ENCODE assay signal across 15 cellular contexts in genomic region chr17:60229189-60229802, GRCh38.
A peak's percentile ranks its signal among the peaks of the same experiment; 100 is the strongest.
DNase-seq lines count a peak whose midpoint lies in the region; ATAC-seq, FAIRE-seq and TF ChIP-seq lines count a peak whose summit lies in the region.
"Had no signal": no experiment of that assay in that cellular context is flagged by ENCODE, and none has a peak within 500 bp of the region (broad histone marks: within the 10 kb centered on the region; RNA-seq: fewer than 3 reads in every experiment).

No MANE protein-coding gene starts in this region.

- CTCF ChIA-PET in MCF 10A (lab: Yijun Ruan, JAX) (interaction anchor here (0.6 kb wide), 1 partner anchor 41 kb away, joined by 3 read pairs; no protein-coding TSS in a partner anchor), GM12878 (lab: Yijun Ruan, JAX) (interaction anchor here (1.0 kb wide), 2 partner anchors 22 to 191 kb away, joined by 3 read pairs; no protein-coding TSS in a partner anchor)

- H3K4me3 ChIP-seq in breast epithelium (no peak overlapping the region), GM12878 (no peak overlapping the region), transverse colon (no peak overlapping the region)
- H3K4me3 ChIP-seq: BLaER1 had no signal

- TF ChIP-seq POLR2A in breast epithelium (IDR thresholded peaks at IDR 0.05) = no peak
- TF ChIP-seq POLR2A in GM12878 (IDR thresholded peaks at IDR 0.05; ENCODE audit: low read depth, low read length) = no peak
- TF ChIP-seq POLR2A in transverse colon (IDR thresholded peaks at IDR 0.05) = no peak

- no peak overlapping the region for H2AFZ ChIP-seq in GM12878 (ENCODE audit: control insufficient read depth, low read depth, low read length)

- H3K9me3 ChIP-seq in breast epithelium (no peaks in the 10 kb centered on the region), GM12878 (replicated peaks; ENCODE audit: control insufficient read depth, insufficient read depth, low read length) (no peaks in the 10 kb centered on the region), transverse colon (no peaks in the 10 kb centered on the region)
- H3K9me3 ChIP-seq: BLaER1 had no signal

- H3K27ac Mint-ChIP-seq in MCF 10A (ENCODE audit: low read depth, unreplicated experiment) (no peak overlapping the region), endothelial cell (ENCODE audit: unreplicated experiment) (no peak overlapping the region)
- H3K27ac Mint-ChIP-seq: nephron progenitor cell; stimulated activated naive B cell treated with anti-CD40 and anti-IgM and Interleukin-4, amounts not matched to agents 10 μg/mL and 1 μg/mL and 100 μg/mL, for 72 hours had no signal

- H3K4me1 ChIP-seq in breast epithelium (no peaks in the 10 kb centered on the region), GM12878 (ENCODE audit: control insufficient read depth, insufficient read depth, low read length) (no peaks in the 10 kb centered on the region), transverse colon (no peaks in the 10 kb centered on the region)

- peaks cover 6% of the 10 kb centered on the region for H3K4me1 Mint-ChIP-seq in MCF 10A (ENCODE audit: insufficient read depth, unreplicated experiment)
- H3K4me1 Mint-ChIP-seq in endothelial cell (ENCODE audit: unreplicated experiment) = peaks cover 3% of the 10 kb centered on the region
- H3K4me1 Mint-ChIP-seq: nephron progenitor cell; stimulated activated naive B cell treated with anti-CD40 and anti-IgM and Interleukin-4, amounts not matched to agents 10 μg/mL and 1 μg/mL and 100 μg/mL, for 72 hours had no signal

- no peak overlapping the region for H3K9ac ChIP-seq in GM12878 (ENCODE audit: control insufficient read depth, insufficient read depth, low read length)
- H3K9ac ChIP-seq: BLaER1 had no signal

- no peak for TF ChIP-seq CTCF in MCF 10A (IDR thresholded peaks at IDR 0.05; ENCODE audit: unreplicated experiment)
- no peak for TF ChIP-seq CTCF in breast epithelium (IDR thresholded peaks at IDR 0.05)
- TF ChIP-seq CTCF in GM12878 (IDR thresholded peaks at IDR 0.05 in 2 of 3, conservative IDR thresholded peaks at IDR 0.05 in 1 of 3; ENCODE audit: control insufficient read depth in 2 of 3, extremely low read depth in 1 of 3, insufficient read depth in 1 of 3, low read depth in 3 of 3, low read length in 3 of 3) = no peak
- peak in 3 of 5 experiments; percentile 10 to 13 (median 10) for TF ChIP-seq CTCF in transverse colon (IDR thresholded peaks at IDR 0.05)
- no peak for TF ChIP-seq CTCF in endothelial cell (IDR thresholded peaks at IDR 0.05; ENCODE audit: unreplicated experiment)

- no peaks in the 10 kb centered on the region for H3K9me3 Mint-ChIP-seq in MCF 10A (ENCODE audit: unreplicated experiment)
- no peaks in the 10 kb centered on the region for H3K9me3 Mint-ChIP-seq in endothelial cell (ENCODE audit: unreplicated experiment)
- H3K9me3 Mint-ChIP-seq: nephron progenitor cell; stimulated activated naive B cell treated with anti-CD40 and anti-IgM and Interleukin-4, amounts not matched to agents 10 μg/mL and 1 μg/mL and 100 μg/mL, for 72 hours had no signal

- ATAC-seq in GM12878 (no peak), Right ventricle myocardium superior (ENCODE audit: poor library complexity) (no peak)
- ATAC-seq: stimulated activated naive B cell treated with anti-CD40 and anti-IgM and Interleukin-4, amounts not matched to agents 10 μg/mL and 1 μg/mL and 100 μg/mL, for 72 hours had no signal

- no peak for TF ChIP-seq RAD21 in GM12878 (IDR thresholded peaks at IDR 0.05; ENCODE audit: insufficient read depth, low read depth, low read length)

- POLR2A ChIA-PET in MCF 10A (lab: Yijun Ruan, JAX) = no interaction called here
- POLR2A ChIA-PET in GM12878 (lab: Charles Lee) = interaction anchor here (0.6 kb wide), 1 partner anchor 30 kb away, joined by 3 read pairs; no protein-coding TSS in a partner anchor

- intact Hi-C loops in MCF 10A (cut with micrococcal nuclease) = no loop called here
- intact Hi-C loops in breast epithelium (cut with DNase I; ENCODE audit: low total_unique reads) = no loop called here
- intact Hi-C loops in GM12878 (cut with micrococcal nuclease; ENCODE audit: unreplicated experiment) = no loop called here
- intact Hi-C loops in transverse colon (cut with DNase I; ENCODE audit: low total_unique reads) = no loop called here
- intact Hi-C loops in Right ventricle myocardium superior (cut with DNase I) = no loop called here

- H3K4me2 ChIP-seq in GM12878 (ENCODE audit: control insufficient read depth, insufficient read depth) = no peak overlapping the region
- H3K4me2 ChIP-seq: BLaER1 had no signal

- in situ Hi-C loops in GM12878 (cut with MboI) = no loop called here
- in situ Hi-C loops in transverse colon (cut with MboI; ENCODE audit: low pct_ligation_motif_present in 1 of 4, low pct_unique_long_range_greater_than_20kb in 1 of 4, low sequenced_read_pairs in 3 of 4) = no loop called here

- H3K27ac ChIP-seq in breast epithelium (no peak overlapping the region), GM12878 (ENCODE audit: control insufficient read depth, insufficient read depth) (no peak overlapping the region), transverse colon (no peak overlapping the region)
- H3K27ac ChIP-seq: BLaER1, HL-60 had no signal

- H3K27me3 ChIP-seq in breast epithelium = no peaks in the 10 kb centered on the region
- H3K27me3 ChIP-seq in GM12878 (replicated peaks in 1 of 2; ENCODE audit: control insufficient read depth in 2 of 2, insufficient read depth in 2 of 2, low read length in 1 of 2) = no peaks in the 10 kb centered on the region
- no peaks in the 10 kb centered on the region for H3K27me3 ChIP-seq in transverse colon
- H3K27me3 ChIP-seq: BLaER1 had no signal

- no peak for TF ChIP-seq EP300 in GM12878 (IDR thresholded peaks at IDR 0.05; ENCODE audit: borderline replicate concordance in 1 of 2, control insufficient read depth in 1 of 2, low read depth in 2 of 2, low read length in 2 of 2)
- TF ChIP-seq EP300 in transverse colon (IDR thresholded peaks at IDR 0.05; ENCODE audit: low read depth) = no peak

- DNase-seq in MCF 10A (ENCODE audit: unreplicated experiment) (peak; percentile 16), breast epithelium (ENCODE audit: low spot score in 2 of 2) (no peak), NAMALWA (ENCODE audit: low spot score) (peak; percentile 35), GM12878 (ENCODE audit: low read depth, low spot score) (no peak), transverse colon (no peak), COLO829 (ENCODE audit: low spot score) (no peak), Right ventricle myocardium superior (no peak), endothelial cell (ENCODE audit: low spot score) (no peak)
- DNase-seq: activated CD4-positive, alpha-beta T cell treated with anti-CD3 and anti-CD28 coated beads, Interleukin-2, amount 50 U/mL, for 4 hours; NCI-H226; nephron progenitor cell; stimulated activated naive B cell treated with anti-CD40 and anti-IgM and Interleukin-4, amounts not matched to agents 10 μg/mL and 1 μg/mL and 100 μg/mL, for 72 hours had no signal

- SMC1A ChIA-PET in GM12878 (lab: Charles Lee; ENCODE audit: uncharacterized antibody, unreplicated experiment) = interaction anchor here (0.6 kb wide), 1 partner anchor 412 kb away, joined by 3 read pairs; no protein-coding TSS in a partner anchor

- H3K4me3 Mint-ChIP-seq in MCF 10A (ENCODE audit: unreplicated experiment) = no peak overlapping the region
- no peak overlapping the region for H3K4me3 Mint-ChIP-seq in endothelial cell (ENCODE audit: unreplicated experiment)
- H3K4me3 Mint-ChIP-seq: nephron progenitor cell; stimulated activated naive B cell treated with anti-CD40 and anti-IgM and Interleukin-4, amounts not matched to agents 10 μg/mL and 1 μg/mL and 100 μg/mL, for 72 hours had no signal

- H3K36me3 Mint-ChIP-seq in MCF 10A (ENCODE audit: insufficient read depth, unreplicated experiment) (peaks cover 30% of the 10 kb centered on the region), endothelial cell (ENCODE audit: low read depth, unreplicated experiment) (no peaks in the 10 kb centered on the region)

- H3K79me2 ChIP-seq in GM12878 (ENCODE audit: control insufficient read depth, insufficient read depth, low read length) = no peaks in the 10 kb centered on the region

- no peaks in the 10 kb centered on the region for H3K36me3 ChIP-seq in breast epithelium
- peaks cover 0 to 4% of the 10 kb centered on the region in 2 experiments; a peak in 1 of 4 replicates for H3K36me3 ChIP-seq in GM12878 (ENCODE audit: control insufficient read depth in 2 of 2, insufficient read depth in 2 of 2, low read length in 1 of 2)
- peaks cover 0 to 11% (median 5%) of the 10 kb centered on the region in 4 donors for H3K36me3 ChIP-seq in transverse colon

- RAD21 ChIA-PET in GM12878 (lab: Charles Lee; ENCODE audit: unreplicated experiment) = no interaction called here

- no peaks in the 10 kb centered on the region for H3K27me3 Mint-ChIP-seq in MCF 10A (ENCODE audit: insufficient read depth, unreplicated experiment)
- no peaks in the 10 kb centered on the region for H3K27me3 Mint-ChIP-seq in endothelial cell (ENCODE audit: unreplicated experiment)
- H3K27me3 Mint-ChIP-seq: stimulated activated naive B cell treated with anti-CD40 and anti-IgM and Interleukin-4, amounts not matched to agents 10 μg/mL and 1 μg/mL and 100 μg/mL, for 72 hours had no signal

- no peak for FAIRE-seq in GM12878 (lab: Jason Lieb, UNC)
- FAIRE-seq: keratinocyte had no signal

- BruUV-seq in MCF 10A (replicated peaks; lab: Mats Ljungman, UMichigan) (no TSS peak), GM12878 (replicated peaks; lab: Mats Ljungman, UMichigan) (no TSS peak)

- H4K20me1 ChIP-seq in GM12878 (ENCODE audit: control insufficient read depth, insufficient read depth) = no peaks in the 10 kb centered on the region
- H4K20me1 ChIP-seq: BLaER1 had no signal

- WGBS in GM12878 (ENCODE audit: insufficient coverage, insufficient replicate concordance, low lambda C conversion rate, missing lambda C conversion rate) = 83% methylated on average over 3 of the region's 3 CpGs
- whole genome bisulfite sequencing in transverse colon (ENCODE audit: low coverage in 1 of 2), 2 donors = 89 to 92% methylated on average over 3 of the region's 3 CpGs

TF ChIP-seq in GM12878, 131 proteins besides CTCF, POLR2A, EP300 and RAD21:
- TF ChIP-seq JUND (IDR thresholded peaks at IDR 0.05; ENCODE audit: low read depth, low read length) (no peak), NFXL1 (IDR thresholded peaks at IDR 0.05; ENCODE audit: borderline replicate concordance) (0 out of 2 replicates have a peak, but pooled peaks have one; percentile 11)

Comparison
In these comparisons a context has a peak if more than half of its experiments do, and no peak if none do; other contexts are left out.
1. DNase-seq: peak in MCF 10A (single experiment) and NAMALWA (single experiment); none in breast epithelium (0 of 2), GM12878 (single experiment), transverse colon (single experiment), COLO829 (single experiment), Right ventricle myocardium superior (single experiment) and endothelial cell (single experiment).
2. CTCF ChIP-seq: peak in transverse colon (3 of 5); none in MCF 10A (single experiment), breast epithelium (0 of 3), GM12878 (0 of 3) and endothelial cell (single experiment).